In the genomic region with DNA sequence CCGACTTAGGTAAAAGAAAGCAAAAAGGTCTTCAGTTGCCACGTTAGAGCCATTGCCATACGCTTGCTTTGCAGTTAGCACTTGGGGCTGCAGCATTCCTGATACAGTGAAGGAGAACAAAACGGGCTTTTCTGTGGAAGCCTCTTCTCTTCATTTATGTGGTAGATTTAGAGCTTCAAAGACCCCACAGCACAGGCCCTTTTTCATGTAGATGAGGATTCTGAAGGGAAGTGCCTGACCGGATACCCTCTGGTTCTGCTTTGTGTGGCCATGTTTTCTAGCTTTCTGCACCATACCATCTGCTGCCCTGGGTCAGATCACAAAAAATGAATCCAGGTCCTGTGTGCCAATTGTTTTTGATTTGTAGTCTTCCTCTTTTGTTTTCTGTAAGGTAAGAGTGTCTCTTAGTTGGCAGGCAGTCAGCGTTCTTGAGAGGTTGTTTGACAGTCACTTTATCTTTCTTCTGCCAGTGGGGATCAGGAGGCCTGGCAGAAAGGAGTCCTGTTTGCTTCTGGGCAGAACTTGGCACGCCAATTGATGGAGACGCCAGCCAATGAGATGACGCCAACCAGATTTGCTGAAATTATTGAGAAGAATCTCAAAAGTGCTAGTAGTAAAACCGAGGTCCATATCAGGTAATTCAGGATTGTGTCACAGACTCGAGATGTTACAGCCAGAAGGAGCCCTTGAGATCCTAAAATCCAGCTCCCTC, we compare ENCODE assay signal across 16 cellular contexts.
"Had no signal": no experiment of that assay in that cellular context is flagged by ENCODE, and none has a peak within 500 bp of the region (broad histone marks: within the 10 kb centered on the region; RNA-seq: fewer than 3 reads in every experiment).

No MANE protein-coding gene starts in this region.

- FAIRE-seq: colon, small intestine had no signal

- ATAC-seq: esophagus mucosa; left ventricle myocardium superior; right cardiac atrium; stimulated activated naive CD8-positive, alpha-beta T cell treated with anti-CD3 and anti-CD28 coated beads, Interleukin-15, Interleukin-2, amounts not matched to agents 100 U/mL and 50 U/mL, for 24 hours; T-cell had no signal

- H3K27ac ChIP-seq: cardiac muscle cell had no signal

- H3K4me3 ChIP-seq: cardiac muscle cell had no signal

- H3K27me3 ChIP-seq: cardiac muscle cell had no signal

- DNase-seq: activated CD4-positive, alpha-beta memory T cell treated with anti-CD3 and anti-CD28 coated beads, Interleukin-2, amount 10 ng/mL, durations not matched to agents 7 days and 5 days; activated effector memory CD4-positive, alpha-beta T cell treated with Interleukin-2 at 50 U/mL for 16 hours; activated naive CD4-positive, alpha-beta T cell treated with anti-CD3 and anti-CD28 coated beads, Interleukin-2, amount 50 U/mL, for 16 hours; activated T-cell treated with anti-CD3 and anti-CD28 coated beads, Interleukin-2, amount 50 U/mL, for 24 hours; left ventricle myocardium superior; right cardiac atrium; small intestine; stimulated activated CD4-positive, alpha-beta T cell treated with anti-CD3 and anti-CD28 coated beads, Interleukin-4, amount 100 ng/mL, for 4 hours; stimulated activated CD8-positive, alpha-beta memory T cell treated with anti-CD3 and anti-CD28 coated beads, Interleukin-4, amount 100 ng/mL, for 48 hours; stimulated activated naive CD8-positive, alpha-beta T cell treated with anti-CD3 and anti-CD28 coated beads, Interleukin-15, Interleukin-2, amounts not matched to agents 100 U/mL and 50 U/mL, for 24 hours; T-cell; T1000; trophoblast cell had no signal
